17 cellular contexts compared by ENCODE assay signal in genomic region chr10:47026301-47027107, GRCh38.
DNase-seq lines count a peak whose midpoint lies in the region; ATAC-seq, FAIRE-seq and TF ChIP-seq lines count a peak whose summit lies in the region.
"Had no signal": no experiment of that assay in that cellular context is flagged by ENCODE, and none has a peak within 500 bp of the region (broad histone marks: within the 10 kb centered on the region; RNA-seq: fewer than 3 reads in every experiment).

No MANE protein-coding gene starts in this region.

- FAIRE-seq in HTR-8/SVneo (lab: Jason Lieb, UNC): no peak

- H2AFZ ChIP-seq in GM23338: no peak overlapping the region
- no peak overlapping the region for H2AFZ ChIP-seq in osteoblast (ENCODE audit: low read length)

- no peaks in the 10 kb centered on the region for H3K79me2 ChIP-seq in GM23338 (replicated peaks; ENCODE audit: insufficient read depth)
- H3K79me2 ChIP-seq in osteoblast (ENCODE audit: insufficient read depth, low read length): no peaks in the 10 kb centered on the region

- H4K20me1 ChIP-seq in GM23338 (replicated peaks; ENCODE audit: insufficient read depth): no peaks in the 10 kb centered on the region
- no peaks in the 10 kb centered on the region for H4K20me1 ChIP-seq in osteoblast (ENCODE audit: insufficient read depth, low read length)

- DNase-seq in 8988T (peak; percentile 6), GM23338 (ENCODE audit: low spot score) (no peak), dorsolateral prefrontal cortex (peak in 6 of 10 donors; percentile 4 to 40 (median 22)), osteoblast (ENCODE audit: insufficient read length, low spot score, missing footprints) (peak; percentile 61), anterior cingulate cortex (lab: John Stamatoyannopoulos, UW) (no peak), HTR-8/SVneo (ENCODE audit: insufficient read length, low spot score) (no peak)
- DNase-seq: activated CD4-positive, alpha-beta T cell treated with anti-CD3 and anti-CD28 coated beads, Interleukin-2, amount 50 U/mL, for 4 hours; activated gamma-delta T cell; AML-193; amygdala; kidney glomerular epithelial cell; NCI-H2029 treated with DMSO at 0.1 percent for 48 hours; NCI-H510A treated with DMSO at 0.1 percent for 48 hours; occipital lobe had no signal

- H3K4me3 Mint-ChIP-seq in GM23338: no peak overlapping the region

- no peaks in the 10 kb centered on the region for H3K36me3 ChIP-seq in GM23338 (ENCODE audit: insufficient read depth)
- H3K36me3 ChIP-seq in osteoblast (ENCODE audit: insufficient read depth, low read length): no peaks in the 10 kb centered on the region
- H3K36me3 ChIP-seq: HAP-1 had no signal

- H3F3A ChIP-seq in GM23338 (replicated peaks; ENCODE audit: low read depth): no peaks in the 10 kb centered on the region

- no peak for ATAC-seq in GM23338
- no peak for ATAC-seq in GM21447 (IDR thresholded peaks at IDR 0.05; ENCODE audit: unreplicated experiment)
- ATAC-seq in GM21723 (IDR thresholded peaks at IDR 0.05; ENCODE audit: unreplicated experiment): no peak

- H3K4me3 ChIP-seq in GM23338 (no peak overlapping the region), dorsolateral prefrontal cortex (no peak overlapping the region), osteoblast (ENCODE audit: insufficient read depth, low read length) (no peak overlapping the region)
- H3K4me3 ChIP-seq: HAP-1 had no signal

- H3K4me1 ChIP-seq in GM23338 (ENCODE audit: insufficient read depth) (no peaks in the 10 kb centered on the region), osteoblast (ENCODE audit: insufficient read depth, low read length) (peaks cover 4% of the 10 kb centered on the region)
- H3K4me1 ChIP-seq: HAP-1 had no signal

- intact Hi-C loops in dorsolateral prefrontal cortex (cut with DNase I): no loop called here

- no peak overlapping the region for H3K4me2 ChIP-seq in GM23338
- no peak overlapping the region for H3K4me2 ChIP-seq in osteoblast (ENCODE audit: insufficient read depth, low read length)

- H3K27ac Mint-ChIP-seq in GM23338: peak overlapping the region; percentile 73; the same call in 1 of the 2 replicates

- no peaks in the 10 kb centered on the region for H3K4me1 Mint-ChIP-seq in GM23338

- H3K9me3 ChIP-seq in osteoblast (ENCODE audit: low read depth, low read length): no peaks in the 10 kb centered on the region
- H3K9me3 ChIP-seq: HAP-1 had no signal

- no peak overlapping the region for H3K27ac ChIP-seq in GM23338 (ENCODE audit: low read depth)
- no peak overlapping the region for H3K27ac ChIP-seq in dorsolateral prefrontal cortex
- no peak overlapping the region for H3K27ac ChIP-seq in osteoblast (ENCODE audit: low read depth, low read length)

- no peaks in the 10 kb centered on the region; the same call in 1 of the 3 replicates for H3K9me3 Mint-ChIP-seq in GM23338

- H3K36me3 Mint-ChIP-seq in GM23338 (ENCODE audit: low read depth): no peaks in the 10 kb centered on the region

- H3K9me2 ChIP-seq in GM23338 (ENCODE audit: insufficient read depth): no peaks in the 10 kb centered on the region

- no peaks in the 10 kb centered on the region for H3K27me3 ChIP-seq in GM23338 (ENCODE audit: insufficient read depth)
- peaks cover 0 to 2% (median 0%) of the 10 kb centered on the region in 45 donors for H3K27me3 ChIP-seq in dorsolateral prefrontal cortex
- H3K27me3 ChIP-seq in osteoblast (ENCODE audit: insufficient read depth, low read length): peaks cover 2% of the 10 kb centered on the region

- TF ChIP-seq CTCF in GM23338 (conservative IDR thresholded peaks at IDR 0.05; ENCODE audit: low read depth in 2 of 2): peak in 1 of 2 experiments; percentile 36; a peak in 2 of 4 replicates
- no peak for TF ChIP-seq CTCF in dorsolateral prefrontal cortex (IDR thresholded peaks at IDR 0.05 in 54 of 56, conservative IDR thresholded peaks at IDR 0.05 in 2 of 56; ENCODE audit: low read depth in 1 of 56, partially characterized antibody in 56 of 56)
- TF ChIP-seq CTCF in osteoblast (IDR thresholded peaks at IDR 0.05; ENCODE audit: extremely low read depth, low read depth, low read length): no peak

- peaks cover 8% of the 10 kb centered on the region for H3K27me3 Mint-ChIP-seq in GM23338 (ENCODE audit: insufficient read depth, low read depth, poor library complexity)

TF ChIP-seq in GM23338, 12 proteins besides CTCF, POLR2A, EP300 and RAD21 (continues in another document):
- TF ChIP-seq ZNF114 (CRISPR knock-in tag; IDR thresholded peaks at IDR 0.05): no peak
- no peak for TF ChIP-seq JUNB (IDR thresholded peaks at IDR 0.05; ENCODE audit: unreplicated experiment)
- no peak for TF ChIP-seq ZNF462 (CRISPR knock-in tag; IDR thresholded peaks at IDR 0.05)
- no peak for TF ChIP-seq POLR2AphosphoS5 (IDR thresholded peaks at IDR 0.05; ENCODE audit: low read depth)

Comparison
In these comparisons a context has a peak if more than half of its experiments do, and no peak if none do; other contexts are left out.
1. DNase-seq: peak in 8988T (single experiment), dorsolateral prefrontal cortex (6 of 10) and osteoblast (single experiment); none in GM23338 (single experiment), anterior cingulate cortex (0 of 58) and HTR-8/SVneo (single experiment).